In genomic region chr3:149815318-149815717, GRCh38 we compare ENCODE assay signal across 1 cellular context.
A peak's percentile ranks its signal among the peaks of the same experiment; 100 is the strongest.
TF ChIP-seq lines count a peak whose summit lies in the region.

No MANE protein-coding gene starts in this region.

TF ChIP-seq in GM12878, 131 proteins besides CTCF, POLR2A, EP300 and RAD21:
- peak; percentile 48 to 76; a peak in 2 of 4 replicates for TF ChIP-seq IKZF2 (IDR thresholded peaks at IDR 0.05)
- peak; percentile 44; the same call in 1 of the 2 replicates for TF ChIP-seq RELB (IDR thresholded peaks at IDR 0.05; ENCODE audit: low read depth)
- TF ChIP-seq POU2F2 (IDR thresholded peaks at IDR 0.05; ENCODE audit: borderline replicate concordance, low read depth, low read length) = no peak
- TF ChIP-seq IKZF1 (conservative IDR thresholded peaks at IDR 0.05) = peak; percentile 52
